In the genomic region with DNA sequence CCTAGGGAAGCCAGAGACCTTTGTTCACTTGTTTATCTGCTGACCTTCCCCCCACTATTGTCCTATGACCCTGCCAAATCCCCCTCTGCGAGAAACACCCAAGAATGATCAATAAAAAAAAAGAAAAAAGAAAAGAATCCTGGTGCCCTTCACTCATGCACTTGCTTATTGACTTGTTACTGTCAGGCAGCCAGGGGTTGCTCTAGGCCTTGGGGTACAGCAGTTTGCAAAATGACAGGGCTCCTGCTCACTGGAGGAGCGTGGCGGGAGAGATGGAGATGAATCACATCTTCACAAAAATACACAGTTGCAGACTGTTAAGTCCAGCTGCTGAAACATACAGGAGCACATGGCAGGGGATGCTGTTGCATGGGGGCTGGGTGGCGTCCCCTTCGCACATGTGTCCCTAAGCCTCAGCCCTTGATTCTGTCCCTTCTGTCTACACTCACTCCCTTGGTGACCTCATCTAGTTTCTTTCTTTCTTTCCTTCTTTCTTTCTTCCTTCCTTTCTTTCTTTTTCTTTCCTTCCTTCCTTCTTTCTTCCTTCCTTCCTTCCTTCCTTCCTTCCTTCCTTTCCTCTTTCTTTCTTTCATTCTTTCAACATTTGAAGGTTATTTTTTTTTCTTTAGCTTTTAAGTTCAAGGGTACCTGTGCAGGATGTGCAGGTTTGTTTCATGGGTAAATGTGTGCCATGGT, we compare ENCODE assay signal across 17 cellular contexts. TPM values are rescaled to one million over a fixed set of nuclear protein-coding genes. Genes with fewer than 3 reads are reported as not detected.
DNase-seq lines count a peak whose midpoint lies in the region; ATAC-seq and TF ChIP-seq lines count a peak whose summit lies in the region.
"Had no signal": no experiment of that assay in that cellular context is flagged by ENCODE, and none has a peak within 500 bp of the region (broad histone marks: within the 10 kb centered on the region; RNA-seq: fewer than 3 reads in every experiment).

No MANE protein-coding gene starts in this region.

- H3K27me3 Mint-ChIP-seq in glutamatergic neuron (ENCODE audit: unreplicated experiment): peaks cover 13% of the 10 kb centered on the region
- peaks cover 8 to 46% (median 26%) of the 10 kb centered on the region in 5 donors for H3K27me3 Mint-ChIP-seq in naive thymus-derived CD4-positive, alpha-beta T cell

- H3K36me3 Mint-ChIP-seq in glutamatergic neuron (ENCODE audit: unreplicated experiment): peaks cover 36% of the 10 kb centered on the region
- peaks cover 0 to 7% (median 3%) of the 10 kb centered on the region in 5 donors for H3K36me3 Mint-ChIP-seq in naive thymus-derived CD4-positive, alpha-beta T cell
- H3K36me3 Mint-ChIP-seq: CD4-positive, alpha-beta memory T cell had no signal

- intact Hi-C loops in naive thymus-derived CD4-positive, alpha-beta T cell (cut with micrococcal nuclease): no loop called here

- no peaks in the 10 kb centered on the region for H3K4me1 ChIP-seq in naive thymus-derived CD4-positive, alpha-beta T cell (ENCODE audit: control insufficient read depth in 2 of 2, insufficient read depth in 2 of 2, low read length in 2 of 2)
- H3K4me1 ChIP-seq: A549, BE2C had no signal

- TF ChIP-seq CTCF in WERI-Rb-1 (IDR thresholded peaks at IDR 0.05; ENCODE audit: low read depth, low read length): 0 out of 2 replicates have a peak, but pooled peaks have one; percentile 8
- no peak for TF ChIP-seq CTCF in glutamatergic neuron (IDR thresholded peaks at IDR 0.05; ENCODE audit: partially characterized antibody, unreplicated experiment)

- peaks cover 16% of the 10 kb centered on the region for H3K9me3 ChIP-seq in WERI-Rb-1 (ENCODE audit: severe bottlenecking)
- H3K9me3 ChIP-seq in naive thymus-derived CD4-positive, alpha-beta T cell (ENCODE audit: control insufficient read depth in 2 of 3, low read length in 3 of 3): no peaks in the 10 kb centered on the region
- H3K9me3 ChIP-seq: A549, BE2C had no signal

- ATAC-seq in naive thymus-derived CD4-positive, alpha-beta T cell: no peak
- ATAC-seq: A549, HCT116 had no signal

- no peaks in the 10 kb centered on the region for H3K36me3 ChIP-seq in WERI-Rb-1
- no peaks in the 10 kb centered on the region for H3K36me3 ChIP-seq in naive thymus-derived CD4-positive, alpha-beta T cell (ENCODE audit: control insufficient read depth in 2 of 3, insufficient read depth in 3 of 3, low read length in 3 of 3)
- H3K36me3 ChIP-seq: BE2C had no signal

- peak overlapping the region; percentile 46 for H3K27ac ChIP-seq in WERI-Rb-1
- H3K27ac ChIP-seq in naive thymus-derived CD4-positive, alpha-beta T cell (ENCODE audit: low read depth, low read length): no peak overlapping the region
- H3K27ac ChIP-seq: A549, C4-2B had no signal

- H3K27ac Mint-ChIP-seq in glutamatergic neuron (ENCODE audit: unreplicated experiment): peak overlapping the region; percentile 99
- H3K27ac Mint-ChIP-seq in naive thymus-derived CD4-positive, alpha-beta T cell: no peak overlapping the region
- H3K27ac Mint-ChIP-seq: CD4-positive, alpha-beta memory T cell had no signal

- H3K27me3 ChIP-seq in WERI-Rb-1 (ENCODE audit: insufficient read depth, low read depth, severe bottlenecking): no peaks in the 10 kb centered on the region
- no peaks in the 10 kb centered on the region for H3K27me3 ChIP-seq in naive thymus-derived CD4-positive, alpha-beta T cell (ENCODE audit: control insufficient read depth in 2 of 2, insufficient read depth in 2 of 2, low read length in 2 of 2)
- H3K27me3 ChIP-seq: BE2C had no signal

- DNase-seq in LHCN-M2 (ENCODE audit: low read depth): peak; percentile 17
- DNase-seq in WERI-Rb-1: no peak
- peak; percentile 53 for DNase-seq in glutamatergic neuron
- no peak for DNase-seq in NCI-H2107 (lab: John Stamatoyannopoulos, UW)
- DNase-seq in naive thymus-derived CD4-positive, alpha-beta T cell: no peak
- no peak for DNase-seq in GM03348 (ENCODE audit: low spot score)
- DNase-seq: BE2C; CD4-positive, alpha-beta memory T cell; COR-L47; DMS153; GF-D8; IMR-90 had no signal

- POLR2A ChIA-PET in naive thymus-derived CD4-positive, alpha-beta T cell (lab: Charles Lee): no interaction called here

- H3K4me1 Mint-ChIP-seq in glutamatergic neuron (ENCODE audit: low read depth, unreplicated experiment): peaks cover 12% of the 10 kb centered on the region
- H3K4me1 Mint-ChIP-seq in naive thymus-derived CD4-positive, alpha-beta T cell: no peaks in the 10 kb centered on the region
- H3K4me1 Mint-ChIP-seq: CD4-positive, alpha-beta memory T cell had no signal

- CTCF ChIA-PET in naive thymus-derived CD4-positive, alpha-beta T cell (lab: Charles Lee): interaction anchor here (0.7 kb wide), 1 partner anchor 9 kb away, joined by 3 read pairs; no protein-coding TSS in a partner anchor

- peaks cover 24% of the 10 kb centered on the region for H3K9me3 Mint-ChIP-seq in glutamatergic neuron (ENCODE audit: unreplicated experiment)
- H3K9me3 Mint-ChIP-seq in naive thymus-derived CD4-positive, alpha-beta T cell: peaks cover 3 to 29% (median 14%) of the 10 kb centered on the region in 11 donors

- H3K4me3 Mint-ChIP-seq in glutamatergic neuron (ENCODE audit: unreplicated experiment): peak overlapping the region; percentile 65
- H3K4me3 Mint-ChIP-seq in naive thymus-derived CD4-positive, alpha-beta T cell: no peak overlapping the region

- no peak overlapping the region for H3K4me3 ChIP-seq in WERI-Rb-1 (ENCODE audit: low read depth, low read length)
- H3K4me3 ChIP-seq in naive thymus-derived CD4-positive, alpha-beta T cell (ENCODE audit: low read length): no peak overlapping the region
- H3K4me3 ChIP-seq: A549 had no signal

RNA-seq across cellular contexts. Expression of gene TMEM271, which starts 16.9 kb away (rescaled TPM):
- not detected in 2 replicates for total RNA-seq in LHCN-M2 (2014; rRNA removed)
- polyA plus RNA-seq in LHCN-M2 (2012): 0.02 TPM
- 22.7 TPM for total RNA-seq in glutamatergic neuron (ENCODE audit: unreplicated experiment)
- not detected for total RNA-seq in naive thymus-derived CD4-positive, alpha-beta T cell
- not detected for polyA plus RNA-seq in naive thymus-derived CD4-positive, alpha-beta T cell
- total RNA-seq: CD4-positive, alpha-beta memory T cell; IMR-90 had no signal
- polyA plus RNA-seq: A549; AG04450; CD4-positive, alpha-beta memory T cell; IMR-90 had no signal

RNA-seq across cellular contexts. Expression of gene PDE6B, which starts 32.4 kb away (rescaled TPM):
- total RNA-seq in LHCN-M2 (2014; rRNA removed) (0.06 and 0.29 TPM in 2 replicates), glutamatergic neuron (ENCODE audit: unreplicated experiment) (2.3 TPM)
- 0.19 TPM for polyA plus RNA-seq in LHCN-M2 (2012)
- total RNA-seq in naive thymus-derived CD4-positive, alpha-beta T cell: 10 to 100 TPM; 13.7 to 20.1 (median 18.3) TPM
- 10 to 100 TPM; 21.9 to 28.3 TPM for polyA plus RNA-seq in naive thymus-derived CD4-positive, alpha-beta T cell
- total RNA-seq: H4 had no signal
- polyA plus RNA-seq: A549, IMR-90 had no signal

Comparison
In these comparisons a context has a peak if more than half of its experiments do, and no peak if none do; other contexts are left out.
1. DNase-seq: peak in LHCN-M2 (single experiment) and glutamatergic neuron (single experiment); none in WERI-Rb-1 (single experiment), NCI-H2107 (single experiment), naive thymus-derived CD4-positive, alpha-beta T cell (0 of 9) and GM03348 (single experiment).
2. RNA of gene TMEM271, which starts 16.9 kb away (total RNA-seq): 22.7 TPM in glutamatergic neuron (single experiment); not detected in LHCN-M2 and not detected in naive thymus-derived CD4-positive, alpha-beta T cell; every median in the first group is over 10 times any median in the second.